ENCODE assay signal across 8 cellular contexts in genomic region chr13:33723772-33724435, GRCh38.
DNase-seq lines count a peak whose midpoint lies in the region; ATAC-seq and TF ChIP-seq lines count a peak whose summit lies in the region.

No MANE protein-coding gene starts in this region.

- H3K27ac ChIP-seq in WERI-Rb-1 (no peak overlapping the region), breast epithelium (no peak overlapping the region)

- peaks cover 0 to 3% of the 10 kb centered on the region in 2 donors for H3K4me1 ChIP-seq in breast epithelium

- DNase-seq in AG09309 (ENCODE audit: low read depth): peak; percentile 64
- peak; percentile 53 for DNase-seq in NCI-H2196 (lab: John Stamatoyannopoulos, UW; ENCODE audit: unreplicated experiment)
- peak; percentile 75 for DNase-seq in WERI-Rb-1
- DNase-seq in breast epithelium (ENCODE audit: low spot score in 2 of 2): peak; percentile 66 to 78
- peak; percentile 94 for DNase-seq in inferior parietal cortex (ENCODE audit: extremely low spot score)
- peak; percentile 35 to 74 (median 46) for DNase-seq in stimulated activated CD4-positive, alpha-beta T cell treated with anti-CD3 and anti-CD28 coated beads, Interleukin-12 subunit alpha, Interleukin-12 subunit beta, amount 100 ng/mL, for 48 hours (ENCODE audit: low read depth in 2 of 3, low spot score in 1 of 3)

- ATAC-seq in GM18870 (IDR thresholded peaks at IDR 0.05; ENCODE audit: unreplicated experiment) (peak; percentile 65), HG03103 (IDR thresholded peaks at IDR 0.05; ENCODE audit: low read depth, unreplicated experiment) (peak; percentile 56)

- intact Hi-C loops in breast epithelium (cut with DNase I; ENCODE audit: low total_unique reads): no loop called here

- H3K36me3 ChIP-seq in WERI-Rb-1 (no peaks in the 10 kb centered on the region), breast epithelium (no peaks in the 10 kb centered on the region)

- TF ChIP-seq POLR2A in breast epithelium (IDR thresholded peaks at IDR 0.05): no peak

- H3K9me3 ChIP-seq in WERI-Rb-1 (ENCODE audit: severe bottlenecking): no peaks in the 10 kb centered on the region
- H3K9me3 ChIP-seq in breast epithelium: no peaks in the 10 kb centered on the region

- H3K4me3 ChIP-seq in AG09309 (ENCODE audit: control insufficient read depth, low read depth, low read length) (no peak overlapping the region), WERI-Rb-1 (ENCODE audit: low read depth, low read length) (no peak overlapping the region), breast epithelium (no peak overlapping the region)

- H3K27me3 ChIP-seq in WERI-Rb-1 (ENCODE audit: insufficient read depth, low read depth, severe bottlenecking): no peaks in the 10 kb centered on the region
- no peaks in the 10 kb centered on the region for H3K27me3 ChIP-seq in breast epithelium

- TF ChIP-seq CTCF in AG09309 (IDR thresholded peaks at IDR 0.05; ENCODE audit: control insufficient read depth, insufficient read depth, low read depth, low read length, missing control alignments): peak; percentile 81
- TF ChIP-seq CTCF in WERI-Rb-1 (IDR thresholded peaks at IDR 0.05; ENCODE audit: low read depth, low read length): peak; percentile 66
- TF ChIP-seq CTCF in breast epithelium (IDR thresholded peaks at IDR 0.05): peak; percentile 61 to 78 (median 75)
